In genomic region chr2:45691152-45691551, GRCh38 we compare ENCODE assay signal across 14 cellular contexts. TPM values are rescaled to one million over a fixed set of nuclear protein-coding genes. Genes with fewer than 3 reads are reported as not detected.
DNase-seq lines count a peak whose midpoint lies in the region; ATAC-seq and TF ChIP-seq lines count a peak whose summit lies in the region.
"Had no signal": no experiment of that assay in that cellular context is flagged by ENCODE, and none has a peak within 500 bp of the region (broad histone marks: within the 10 kb centered on the region; RNA-seq: fewer than 3 reads in every experiment).

No MANE protein-coding gene starts in this region.

- no peak for TF ChIP-seq CTCF in Caco-2 (IDR thresholded peaks at IDR 0.05; ENCODE audit: insufficient read depth in 1 of 2, low read depth in 1 of 2, low read length in 1 of 2, severe bottlenecking in 1 of 2, unreplicated experiment in 1 of 2)

- ATAC-seq in GM18511 (IDR thresholded peaks at IDR 0.05; ENCODE audit: unreplicated experiment) (peak; percentile 76), GM21723 (IDR thresholded peaks at IDR 0.05; ENCODE audit: unreplicated experiment) (peak; percentile 54), HG03565 (IDR thresholded peaks at IDR 0.05; ENCODE audit: unreplicated experiment) (peak; percentile 53), naive B cell (ENCODE audit: low read depth in 2 of 2) (no peak)
- ATAC-seq: activated CD4-positive, CD25-positive, alpha-beta regulatory T cell treated with anti-CD3 and anti-CD28 coated beads, Interleukin-2, amount 50 U/mL, for 24 hours had no signal

- H3K27me3 Mint-ChIP-seq in naive B cell, result no peaks in the 10 kb centered on the region
- H3K27me3 Mint-ChIP-seq in Caco-2 (ENCODE audit: insufficient read depth, unreplicated experiment), result no peaks in the 10 kb centered on the region
- H3K27me3 Mint-ChIP-seq in CD8-positive, alpha-beta memory T cell, result no peaks in the 10 kb centered on the region
- H3K27me3 Mint-ChIP-seq: activated naive CD4-positive, alpha-beta T cell treated with anti-CD3 and anti-CD28 coated beads, Interleukin-2, amount 50 U/mL, for 24 hours had no signal

- H3K4me3 Mint-ChIP-seq in naive B cell (peak overlapping the region in 7 of 8 donors; percentile 10 to 80 (median 54)), Caco-2 (ENCODE audit: unreplicated experiment) (no peak overlapping the region)
- H3K4me3 Mint-ChIP-seq in CD8-positive, alpha-beta memory T cell, result no peak overlapping the region
- H3K4me3 Mint-ChIP-seq: activated naive CD4-positive, alpha-beta T cell treated with anti-CD3 and anti-CD28 coated beads, Interleukin-2, amount 50 U/mL, for 24 hours had no signal

- H3K9me3 ChIP-seq in Caco-2, result no peaks in the 10 kb centered on the region
- no peaks in the 10 kb centered on the region for H3K9me3 ChIP-seq in CD8-positive, alpha-beta memory T cell (ENCODE audit: low read length)
- H3K9me3 ChIP-seq: MG63 had no signal

- no peak for DNase-seq in naive B cell
- no peak for DNase-seq in T-helper 1 cell
- no peak for DNase-seq in EL
- DNase-seq in Caco-2, result no peak
- DNase-seq in CD8-positive, alpha-beta memory T cell, result no peak
- DNase-seq: effector CD8-positive, alpha-beta T cell; GOT3; MG63; stimulated activated CD8-positive, alpha-beta memory T cell treated with anti-CD3 and anti-CD28 coated beads, Interleukin-4, amount 100 ng/mL, for 48 hours had no signal

- no peaks in the 10 kb centered on the region for H3K36me3 ChIP-seq in Caco-2 (ENCODE audit: control insufficient read depth, insufficient read depth, low read length)
- H3K36me3 ChIP-seq in CD8-positive, alpha-beta memory T cell (ENCODE audit: insufficient read depth, low read length), result no peaks in the 10 kb centered on the region
- H3K36me3 ChIP-seq: MG63 had no signal

- no peaks in the 10 kb centered on the region for H3K27me3 ChIP-seq in Caco-2 (replicated peaks; ENCODE audit: control insufficient read depth, insufficient read depth, low read length)
- no peaks in the 10 kb centered on the region for H3K27me3 ChIP-seq in CD8-positive, alpha-beta memory T cell (ENCODE audit: insufficient read depth, low read length, poor library complexity, severe bottlenecking)
- H3K27me3 ChIP-seq: MG63 had no signal

- no peaks in the 10 kb centered on the region for H3K9me3 Mint-ChIP-seq in naive B cell
- no peaks in the 10 kb centered on the region for H3K9me3 Mint-ChIP-seq in Caco-2 (ENCODE audit: unreplicated experiment)
- no peaks in the 10 kb centered on the region for H3K9me3 Mint-ChIP-seq in CD8-positive, alpha-beta memory T cell
- H3K9me3 Mint-ChIP-seq: activated naive CD4-positive, alpha-beta T cell treated with anti-CD3 and anti-CD28 coated beads, Interleukin-2, amount 50 U/mL, for 24 hours had no signal

- H3K4me3 ChIP-seq in Caco-2 (ENCODE audit: low read depth, low read length), result no peak overlapping the region
- H3K4me3 ChIP-seq in CD8-positive, alpha-beta memory T cell (ENCODE audit: low read length), result no peak overlapping the region
- H3K4me3 ChIP-seq: MG63 had no signal

- no peaks in the 10 kb centered on the region for H3K36me3 Mint-ChIP-seq in naive B cell
- no peaks in the 10 kb centered on the region for H3K36me3 Mint-ChIP-seq in Caco-2 (ENCODE audit: insufficient read depth, unreplicated experiment)
- H3K36me3 Mint-ChIP-seq in CD8-positive, alpha-beta memory T cell, result no peaks in the 10 kb centered on the region
- H3K36me3 Mint-ChIP-seq: activated naive CD4-positive, alpha-beta T cell treated with anti-CD3 and anti-CD28 coated beads, Interleukin-2, amount 50 U/mL, for 24 hours had no signal

- intact Hi-C loops in Caco-2 (cut with micrococcal nuclease; ENCODE audit: unreplicated experiment), result no loop called here

- H3K4me1 Mint-ChIP-seq in naive B cell (peaks cover 21 to 40% (median 37%) of the 10 kb centered on the region in 3 donors), Caco-2 (ENCODE audit: low read depth, unreplicated experiment) (no peaks in the 10 kb centered on the region)
- H3K4me1 Mint-ChIP-seq in CD8-positive, alpha-beta memory T cell, result peaks cover 8 to 24% (median 23%) of the 10 kb centered on the region in 3 donors

- POLR2A ChIA-PET in Caco-2 (lab: Charles Lee), result no interaction called here
- POLR2A ChIA-PET in CD8-positive, alpha-beta memory T cell (lab: Charles Lee), result no interaction called here

- no peak overlapping the region for H3K27ac ChIP-seq in CD8-positive, alpha-beta memory T cell (ENCODE audit: low read depth, low read length)

- no TSS peak for BruUV-seq in Caco-2 (replicated peaks; lab: Mats Ljungman, UMichigan)

- H3K27ac Mint-ChIP-seq in naive B cell (peak overlapping the region in 5 of 6 donors; percentile 19 to 89 (median 42)), Caco-2 (ENCODE audit: unreplicated experiment) (no peak overlapping the region)
- H3K27ac Mint-ChIP-seq in CD8-positive, alpha-beta memory T cell, result peak overlapping the region in 1 of 8 donors; percentile 59
- H3K27ac Mint-ChIP-seq: activated naive CD4-positive, alpha-beta T cell treated with anti-CD3 and anti-CD28 coated beads, Interleukin-2, amount 50 U/mL, for 24 hours had no signal

- CTCF ChIA-PET in Caco-2 (lab: Charles Lee), result interaction anchor here (0.5 kb wide), 1 partner anchor 1652 kb away, joined by 4 read pairs; no protein-coding TSS in a partner anchor
- CTCF ChIA-PET in CD8-positive, alpha-beta memory T cell (lab: Charles Lee), result no interaction called here

- H3K4me1 ChIP-seq in Caco-2, result peaks cover 7% of the 10 kb centered on the region
- no peaks in the 10 kb centered on the region for H3K4me1 ChIP-seq in CD8-positive, alpha-beta memory T cell (ENCODE audit: insufficient read depth, low read length)

RNA-seq across cellular contexts. Expression of gene PRKCE, which starts 39.7 kb away (rescaled TPM):
- polyA plus RNA-seq in naive B cell (ENCODE audit: low read depth in 6 of 6), result 10 to 100 TPM; 14.8 to 33.3 (median 23.2) TPM
- 3.6 and 4.4 TPM in 2 replicates for total RNA-seq in Caco-2 (2022)
- 1 to 10 TPM; 7.9 to 9.6 TPM for total RNA-seq in CD8-positive, alpha-beta memory T cell
- 3.1 TPM for polyA plus RNA-seq in CD8-positive, alpha-beta memory T cell

Comparison
In these comparisons a context has a peak if more than half of its experiments do, and no peak if none do; other contexts are left out.
1. ATAC-seq: peak in GM18511 (single experiment), GM21723 (single experiment) and HG03565 (single experiment); none in naive B cell (0 of 2).
2. H3K4me3 Mint-ChIP-seq: peak in naive B cell (7 of 8); none in Caco-2 (single experiment) and CD8-positive, alpha-beta memory T cell (0 of 7).